12 cellular contexts compared by ENCODE assay signal in the genomic region with DNA sequence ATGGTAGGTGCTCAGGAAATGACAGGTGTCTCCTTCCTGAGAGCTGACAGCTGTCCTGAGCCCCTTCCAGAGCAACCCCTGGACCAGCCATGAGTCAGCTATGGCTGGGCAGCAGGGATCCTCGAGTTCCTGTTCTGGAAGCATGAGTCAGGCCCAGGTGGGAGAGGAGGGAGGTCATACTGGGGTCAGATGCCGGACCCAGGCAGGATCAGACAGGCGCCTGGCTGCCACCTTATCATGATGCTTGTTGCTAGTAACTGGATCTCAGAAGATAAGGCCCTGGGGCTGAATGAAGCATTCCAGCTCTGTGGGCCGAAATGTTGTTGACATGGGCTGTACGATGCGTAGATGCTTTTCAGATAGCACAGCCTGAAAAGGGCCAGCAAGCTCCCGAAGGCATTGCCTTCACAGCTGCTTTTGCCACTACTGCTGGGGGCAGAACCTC. TPM values are rescaled to one million over a fixed set of nuclear protein-coding genes. Genes with fewer than 3 reads are reported as not detected.
A peak's percentile ranks its signal among the peaks of the same experiment; 100 is the strongest.
DNase-seq lines count a peak whose midpoint lies in the region; ATAC-seq, FAIRE-seq and TF ChIP-seq lines count a peak whose summit lies in the region.
"Had no signal": no experiment of that assay in that cellular context is flagged by ENCODE, and none has a peak within 500 bp of the region (broad histone marks: within the 10 kb centered on the region; RNA-seq: fewer than 3 reads in every experiment).

No MANE protein-coding gene starts in this region.

- no peak overlapping the region for H3K4me3 ChIP-seq in astrocyte of the spinal cord (ENCODE audit: low read depth, low read length)
- H3K4me3 ChIP-seq in lower lobe of right lung = no peak overlapping the region
- H3K4me3 ChIP-seq: upper lobe of left lung had no signal

- H3K9me3 ChIP-seq in lower lobe of right lung = no peaks in the 10 kb centered on the region
- H3K9me3 ChIP-seq: upper lobe of left lung had no signal

- FAIRE-seq in HTR-8/SVneo (lab: Jason Lieb, UNC) = peak; percentile 72

- H3K36me3 ChIP-seq in lower lobe of right lung = no peaks in the 10 kb centered on the region
- H3K36me3 ChIP-seq: upper lobe of left lung had no signal

- intact Hi-C loops in lower lobe of right lung (cut with DNase I) = no loop called here

- H3K4me1 ChIP-seq in lower lobe of right lung = peaks cover 25% of the 10 kb centered on the region

- ATAC-seq in lower lobe of right lung = peak in 1 of 2 donors; percentile 55

- no peaks in the 10 kb centered on the region for H3K27me3 ChIP-seq in lower lobe of right lung (ENCODE audit: low read depth)
- H3K27me3 ChIP-seq: upper lobe of left lung had no signal

- in situ Hi-C loops in astrocyte of the spinal cord (cut with HindIII; ENCODE audit: low sequenced_read_pairs) = no loop called here

- peak; percentile 77 for DNase-seq in HTR-8/SVneo (ENCODE audit: insufficient read length, low spot score)
- DNase-seq in astrocyte of the spinal cord (ENCODE audit: low read depth, low spot score) = peak; percentile 60
- peak; percentile 52 for DNase-seq in lower lobe of right lung
- no peak for DNase-seq in MV-4-11 (lab: John Stamatoyannopoulos, UW)
- no peak for DNase-seq in NCI-H446 treated with DMSO at 0.1 percent for 48 hours (lab: John Stamatoyannopoulos, UW)
- no peak for DNase-seq in hepatic stellate cell (ENCODE audit: low spot score)
- no peak for DNase-seq in NCI-H510A (lab: John Stamatoyannopoulos, UW)
- DNase-seq: activated CD4-positive, alpha-beta T cell treated with anti-CD3 and anti-CD28 coated beads for 1 hour; NCI-H510A treated with DMSO at 0.1 percent for 48 hours had no signal

- no peak for TF ChIP-seq CTCF in 22Rv1 (IDR thresholded peaks at IDR 0.05)
- TF ChIP-seq CTCF in astrocyte of the spinal cord (IDR thresholded peaks at IDR 0.05; ENCODE audit: low read depth, low read length) = no peak
- no peak for TF ChIP-seq CTCF in lower lobe of right lung (IDR thresholded peaks at IDR 0.05)

- peak overlapping the region; percentile 79 for H3K27ac ChIP-seq in 22Rv1
- peak overlapping the region; percentile 36 for H3K27ac ChIP-seq in lower lobe of right lung

RNA-seq across cellular contexts. Expression of gene KRT7, which starts 17.4 kb away (rescaled TPM):
- total RNA-seq in lower lobe of right lung = 257 TPM
- total RNA-seq: mononuclear cell had no signal

RNA-seq across cellular contexts. Expression of gene KRT80, which starts 23.8 kb away (rescaled TPM):
- total RNA-seq in lower lobe of right lung = 3.0 TPM
- total RNA-seq: mononuclear cell had no signal

RNA-seq across cellular contexts. Expression of gene KRT86, which starts 58.8 kb away (rescaled TPM):
- total RNA-seq in lower lobe of right lung = 0.74 TPM

Comparison
In these comparisons a context has a peak if more than half of its experiments do, and no peak if none do; other contexts are left out.
1. DNase-seq: peak in HTR-8/SVneo (single experiment), astrocyte of the spinal cord (single experiment) and lower lobe of right lung (single experiment); none in MV-4-11 (single experiment), NCI-H446 treated with DMSO at 0.1 percent for 48 hours (single experiment), hepatic stellate cell (single experiment) and NCI-H510A (single experiment).